In the genomic region with DNA sequence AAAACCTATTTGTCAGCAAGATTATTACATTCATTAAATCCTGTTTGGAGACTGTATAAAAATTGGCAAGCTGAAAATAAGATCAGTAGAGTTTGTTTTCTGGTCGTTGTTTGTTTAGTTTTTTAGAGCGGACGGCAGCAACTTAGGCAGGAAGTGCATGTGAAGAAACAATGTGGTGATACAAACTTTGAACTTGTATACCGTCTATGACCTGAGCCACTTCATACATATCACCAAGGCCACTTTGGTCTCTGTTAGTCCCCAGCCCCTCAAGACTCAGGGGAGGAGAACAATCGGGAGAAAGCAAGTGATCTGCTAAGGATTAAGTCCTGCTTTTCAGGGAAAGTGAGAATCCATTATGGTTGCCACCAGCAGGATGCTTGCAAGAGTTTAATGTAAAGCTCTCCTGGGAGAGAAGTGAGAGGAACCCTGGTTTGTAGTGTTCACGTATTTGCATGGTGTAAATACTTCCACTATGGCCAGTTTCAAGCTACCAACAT, we compare ENCODE assay signal across 1 cellular context.
TF ChIP-seq lines count a peak whose summit lies in the region.

No MANE protein-coding gene starts in this region.

TF ChIP-seq in K562, 482 proteins besides CTCF, POLR2A, EP300 and RAD21:
- TF ChIP-seq POLR3G (IDR thresholded peaks at IDR 0.05; ENCODE audit: extremely low read depth, insufficient read length, insufficient replicate concordance) (no peak), NBN (IDR thresholded peaks at IDR 0.05; ENCODE audit: low read depth) (no peak), ZNF316 (IDR thresholded peaks at IDR 0.05) (0 out of 2 replicates have a peak, but pooled peaks have one; percentile 4), CSDE1 (IDR thresholded peaks at IDR 0.05) (no peak), SNIP1 (IDR thresholded peaks at IDR 0.05; ENCODE audit: low read depth) (no peak)
